Comparison of ENCODE assay signal across 8 cellular contexts in the genomic region with DNA sequence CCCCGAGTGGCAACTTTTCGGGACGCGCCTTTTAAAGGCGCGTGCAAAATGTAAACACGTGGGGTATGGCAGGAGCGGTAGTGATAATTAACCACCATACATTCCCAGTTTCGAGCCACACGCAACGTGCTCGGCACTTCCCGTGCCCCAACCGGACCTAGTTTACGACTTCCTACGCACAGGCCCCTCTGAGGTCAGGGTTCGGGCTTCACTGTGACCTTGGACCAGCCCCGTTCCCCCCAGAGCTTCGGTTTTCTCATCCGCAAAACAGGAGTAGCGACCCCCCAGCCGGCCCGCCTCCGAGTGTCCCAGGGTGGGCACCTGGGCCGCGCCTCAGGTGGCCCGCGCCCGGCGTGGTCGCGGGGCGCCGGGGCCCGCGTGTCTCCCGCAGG. TPM values are rescaled to one million over a fixed set of nuclear protein-coding genes. Genes with fewer than 3 reads are reported as not detected.
A peak's percentile ranks its signal among the peaks of the same experiment; 100 is the strongest.
DNase-seq lines count a peak whose midpoint lies in the region; ATAC-seq and TF ChIP-seq lines count a peak whose summit lies in the region.

No MANE protein-coding gene starts in this region.

- DNase-seq in AG08396 (ENCODE audit: low spot score) (peak; percentile 39), fibroblast of villous mesenchyme (ENCODE audit: low read depth) (peak; percentile 43), neural progenitor cell (ENCODE audit: low spot score) (no peak), tibial artery (peak; percentile 70 to 75)

- H3K27ac ChIP-seq in OCI-LY1 (ENCODE audit: low read depth, low read length, poor library complexity, severe bottlenecking), result peak overlapping the region; percentile 69
- no peak overlapping the region for H3K27ac ChIP-seq in neural progenitor cell
- peak overlapping the region; percentile 93 to 94 for H3K27ac ChIP-seq in tibial artery

- no peaks in the 10 kb centered on the region for H3K27me3 Mint-ChIP-seq in activated T-helper 17 cell treated with anti-CD3 and anti-CD28 coated beads, Interleukin-2, amount 50 U/mL, for 72 hours
- H3K27me3 Mint-ChIP-seq in neural progenitor cell (ENCODE audit: insufficient read depth, low read depth), result no peaks in the 10 kb centered on the region

- H3K4me3 ChIP-seq in OCI-LY1 (ENCODE audit: low read depth, low read length, poor library complexity, severe bottlenecking) (peak overlapping the region; percentile 82), fibroblast of villous mesenchyme (ENCODE audit: low read depth, low read length) (peak overlapping the region; percentile 97), neural progenitor cell (peak overlapping the region; percentile 72), tibial artery (peak overlapping the region; percentile 72 to 83)

- peak; percentile 42 for ATAC-seq in GM18873 (IDR thresholded peaks at IDR 0.05; ENCODE audit: low FRiP score, unreplicated experiment)
- ATAC-seq in HG03108 (IDR thresholded peaks at IDR 0.05; ENCODE audit: unreplicated experiment), result peak; percentile 54
- ATAC-seq in activated T-helper 17 cell treated with anti-CD3 and anti-CD28 coated beads, Interleukin-2, amount 50 U/mL, for 72 hours (replicated peaks), result peak; percentile 18

- H2AFZ ChIP-seq in OCI-LY1 (ENCODE audit: low read length) (no peak overlapping the region), neural progenitor cell (replicated peaks) (peak overlapping the region; percentile 77)

- peak overlapping the region; percentile 97 for H3K27ac Mint-ChIP-seq in activated T-helper 17 cell treated with anti-CD3 and anti-CD28 coated beads, Interleukin-2, amount 50 U/mL, for 72 hours
- H3K27ac Mint-ChIP-seq in neural progenitor cell, result no peak overlapping the region

- H3K27me3 ChIP-seq in OCI-LY1 (ENCODE audit: insufficient read depth, low read length) (no peaks in the 10 kb centered on the region), neural progenitor cell (peaks cover 3% of the 10 kb centered on the region), tibial artery (no peaks in the 10 kb centered on the region)

- H3K9ac ChIP-seq in OCI-LY1 (ENCODE audit: low read length) (peak overlapping the region; percentile 93), neural progenitor cell (no peak overlapping the region)

- H3K36me3 Mint-ChIP-seq in activated T-helper 17 cell treated with anti-CD3 and anti-CD28 coated beads, Interleukin-2, amount 50 U/mL, for 72 hours (ENCODE audit: low read depth), result peaks cover 70% of the 10 kb centered on the region
- peaks cover 30% of the 10 kb centered on the region for H3K36me3 Mint-ChIP-seq in neural progenitor cell

- peaks cover 21% of the 10 kb centered on the region; the same call in 1 of the 2 replicates for H3K79me2 ChIP-seq in OCI-LY1 (ENCODE audit: insufficient read depth, low read length)
- peaks cover 29% of the 10 kb centered on the region for H3K79me2 ChIP-seq in neural progenitor cell (ENCODE audit: low read depth)

- TF ChIP-seq CTCF in OCI-LY1 (IDR thresholded peaks at IDR 0.05; ENCODE audit: low read length), result no peak
- no peak for TF ChIP-seq CTCF in fibroblast of villous mesenchyme (IDR thresholded peaks at IDR 0.05; ENCODE audit: insufficient read depth, low read depth, low read length)
- TF ChIP-seq CTCF in neural progenitor cell (IDR thresholded peaks at IDR 0.05), result no peak
- TF ChIP-seq CTCF in tibial artery (IDR thresholded peaks at IDR 0.05), result no peak

- H3K4me3 Mint-ChIP-seq in activated T-helper 17 cell treated with anti-CD3 and anti-CD28 coated beads, Interleukin-2, amount 50 U/mL, for 72 hours, result peak overlapping the region; percentile 97
- H3K4me3 Mint-ChIP-seq in neural progenitor cell, result peak overlapping the region; percentile 98

- H3F3A ChIP-seq in OCI-LY1 (ENCODE audit: insufficient read depth, low read length) (no peaks in the 10 kb centered on the region), neural progenitor cell (ENCODE audit: low read depth) (peaks cover 12% of the 10 kb centered on the region)

- H4K20me1 ChIP-seq in OCI-LY1 (ENCODE audit: insufficient read depth, low read length), result no peaks in the 10 kb centered on the region
- peaks cover 19% of the 10 kb centered on the region for H4K20me1 ChIP-seq in neural progenitor cell (ENCODE audit: low read depth)

- H3K9me2 ChIP-seq in OCI-LY1 (ENCODE audit: low read depth, low read length), result no peaks in the 10 kb centered on the region

- H3K4me2 ChIP-seq in OCI-LY1 (ENCODE audit: low read length) (peak overlapping the region; percentile 92), neural progenitor cell (peak overlapping the region; percentile 82)

- H3K36me3 ChIP-seq in OCI-LY1 (ENCODE audit: insufficient read depth, low read length) (peaks cover 36% of the 10 kb centered on the region), neural progenitor cell (no peaks in the 10 kb centered on the region), tibial artery (peaks cover 5 to 36% (median 14%) of the 10 kb centered on the region in 3 donors)

- peaks cover 34% of the 10 kb centered on the region for H3K4me1 Mint-ChIP-seq in activated T-helper 17 cell treated with anti-CD3 and anti-CD28 coated beads, Interleukin-2, amount 50 U/mL, for 72 hours
- peaks cover 20% of the 10 kb centered on the region for H3K4me1 Mint-ChIP-seq in neural progenitor cell

- H3K4me1 ChIP-seq in OCI-LY1 (ENCODE audit: insufficient read depth, low read length, severe bottlenecking), result peaks cover 33% of the 10 kb centered on the region
- peaks cover 7% of the 10 kb centered on the region for H3K4me1 ChIP-seq in neural progenitor cell
- H3K4me1 ChIP-seq in tibial artery, result peaks cover 0 to 41% (median 31%) of the 10 kb centered on the region in 4 donors

- no peaks in the 10 kb centered on the region for H3K9me3 Mint-ChIP-seq in activated T-helper 17 cell treated with anti-CD3 and anti-CD28 coated beads, Interleukin-2, amount 50 U/mL, for 72 hours
- no peaks in the 10 kb centered on the region for H3K9me3 Mint-ChIP-seq in neural progenitor cell

- intact Hi-C loops in tibial artery (cut with DNase I; ENCODE audit: low total_unique reads), result loop anchor here (2.0 to 10.0 kb wide), 3 partner anchors 55 to 821 kb away; partner anchors contain the start of genes LSM3, NR2C2 and XPC

- H3K9me3 ChIP-seq in OCI-LY1 (ENCODE audit: low read length), result no peaks in the 10 kb centered on the region
- no peaks in the 10 kb centered on the region for H3K9me3 ChIP-seq in neural progenitor cell (ENCODE audit: low read depth)
- H3K9me3 ChIP-seq in tibial artery, result no peaks in the 10 kb centered on the region

RNA-seq across cellular contexts. Expression of gene CHCHD4, which starts 0.5 kb away (rescaled TPM):
- total RNA-seq in activated T-helper 17 cell treated with anti-CD3 and anti-CD28 coated beads, Interleukin-2, amount 50 U/mL, for 72 hours, result 10 to 100 TPM; 11.6 to 27.6 TPM
- total RNA-seq in fibroblast of villous mesenchyme, result 7.4 and 10.8 TPM in 2 replicates
- 7.6 and 9.2 TPM in 2 replicates for total RNA-seq in neural progenitor cell (ENCODE audit: low replicate concordance)

RNA-seq across cellular contexts. Expression of gene TMEM43, which starts 0.6 kb away (rescaled TPM):
- 10 to 100 TPM; 42.1 to 44.5 TPM for total RNA-seq in activated T-helper 17 cell treated with anti-CD3 and anti-CD28 coated beads, Interleukin-2, amount 50 U/mL, for 72 hours
- 98.9 and 120 TPM in 2 replicates for total RNA-seq in fibroblast of villous mesenchyme
- total RNA-seq in neural progenitor cell (ENCODE audit: low replicate concordance), result 19.7 and 22.0 TPM in 2 replicates

RNA-seq across cellular contexts. Expression of gene XPC, which starts 54.2 kb away (rescaled TPM):
- total RNA-seq in activated T-helper 17 cell treated with anti-CD3 and anti-CD28 coated beads, Interleukin-2, amount 50 U/mL, for 72 hours, result 10 to 100 TPM; 31.9 to 39.7 TPM
- total RNA-seq in fibroblast of villous mesenchyme (33.5 and 54.4 TPM in 2 replicates), neural progenitor cell (ENCODE audit: low replicate concordance) (33.4 and 44.1 TPM in 2 replicates)

RNA-seq across cellular contexts. Expression of gene LSM3, which starts 54.4 kb away (rescaled TPM):
- total RNA-seq in activated T-helper 17 cell treated with anti-CD3 and anti-CD28 coated beads, Interleukin-2, amount 50 U/mL, for 72 hours, result 10 to 100 TPM; 15.6 to 20.6 TPM
- 5.5 and 7.3 TPM in 2 replicates for total RNA-seq in fibroblast of villous mesenchyme
- total RNA-seq in neural progenitor cell (ENCODE audit: low replicate concordance), result 20.9 and 36.2 TPM in 2 replicates
